ENCODE assay signal across 8 cellular contexts in genomic region chr5:69217154-69217731, GRCh38. TPM values are rescaled to one million over a fixed set of nuclear protein-coding genes. Genes with fewer than 3 reads are reported as not detected.
DNase-seq lines count a peak whose midpoint lies in the region; ATAC-seq and TF ChIP-seq lines count a peak whose summit lies in the region.

No MANE protein-coding gene starts in this region.

- peak overlapping the region; percentile 93 for H3K27ac Mint-ChIP-seq in activated CD4-positive, alpha-beta memory T cell treated with anti-CD3 and anti-CD28 coated beads for 36 hours

- H3K4me1 Mint-ChIP-seq in activated CD4-positive, alpha-beta memory T cell treated with anti-CD3 and anti-CD28 coated beads for 36 hours (ENCODE audit: low read depth): peaks cover 15% of the 10 kb centered on the region

- intact Hi-C loops in activated CD4-positive, alpha-beta memory T cell treated with anti-CD3 and anti-CD28 coated beads for 36 hours (cut with micrococcal nuclease): loop anchor here (1.0 kb wide), 4 partner anchors 28 to 152 kb away; partner anchors contain the start of genes AK6, CENPH, RAD17 and TAF9
- intact Hi-C loops in esophagus squamous epithelium (cut with DNase I): no loop called here

- TF ChIP-seq CTCF in BJ (IDR thresholded peaks at IDR 0.05; ENCODE audit: insufficient read depth, low read depth, low read length): no peak
- no peak for TF ChIP-seq CTCF in esophagus squamous epithelium (IDR thresholded peaks at IDR 0.05)

- peak overlapping the region; percentile 92 for H3K4me3 ChIP-seq in BJ (ENCODE audit: low read depth, low read length)
- H3K4me3 ChIP-seq in esophagus squamous epithelium: peak overlapping the region; percentile 81 to 100 (median 91)
- H3K4me3 ChIP-seq in rectal smooth muscle tissue (ENCODE audit: low read length): peak overlapping the region; percentile 100

- no peak overlapping the region for H3K9ac ChIP-seq in rectal smooth muscle tissue (ENCODE audit: low read length)

- peak overlapping the region; percentile 97 for H3K4me3 Mint-ChIP-seq in activated CD4-positive, alpha-beta memory T cell treated with anti-CD3 and anti-CD28 coated beads for 36 hours

- WGBS in esophagus squamous epithelium, 2 donors: 17 to 36% methylated on average over 8 to 14 of the region's 15 CpGs

- H3K36me3 ChIP-seq in BJ (ENCODE audit: control insufficient read depth, insufficient read depth, low read length) (no peaks in the 10 kb centered on the region), esophagus squamous epithelium (no peaks in the 10 kb centered on the region), rectal smooth muscle tissue (ENCODE audit: control insufficient read depth, insufficient read depth, low read length) (no peaks in the 10 kb centered on the region)

- H3K9me3 Mint-ChIP-seq in activated CD4-positive, alpha-beta memory T cell treated with anti-CD3 and anti-CD28 coated beads for 36 hours: no peaks in the 10 kb centered on the region

- H3K4me1 ChIP-seq in esophagus squamous epithelium (peaks cover 0 to 21% (median 14%) of the 10 kb centered on the region in 3 donors), rectal smooth muscle tissue (ENCODE audit: control insufficient read depth, insufficient read depth, low read length) (peaks cover 8% of the 10 kb centered on the region)

- POLR2A ChIA-PET in BJ (lab: Charles Lee) (no interaction called here), HEK293T (lab: Yijun Ruan, JAX) (interaction anchor here (1.0 kb wide), 1 partner anchor 17 kb away, joined by 3 read pairs; the partner anchor contains the start of gene CDK7)
- POLR2A ChIA-PET in activated CD4-positive, alpha-beta memory T cell treated with anti-CD3 and anti-CD28 coated beads for 36 hours (lab: Charles Lee): interaction anchor here (0.6 to 2.2 kb wide), 3 partner anchors 27 to 115 kb away, joined by 3 to 8 read pairs (median 3); partner anchors contain the start of genes CCDC125 and CENPH

- peaks cover 5% of the 10 kb centered on the region for H3K36me3 Mint-ChIP-seq in activated CD4-positive, alpha-beta memory T cell treated with anti-CD3 and anti-CD28 coated beads for 36 hours

- no peak for TF ChIP-seq POLR2A in esophagus squamous epithelium (IDR thresholded peaks at IDR 0.05)

- H3K9me3 ChIP-seq in esophagus squamous epithelium: no peaks in the 10 kb centered on the region

- H3K27me3 Mint-ChIP-seq in activated CD4-positive, alpha-beta memory T cell treated with anti-CD3 and anti-CD28 coated beads for 36 hours: no peaks in the 10 kb centered on the region

- ATAC-seq in HG02970 (IDR thresholded peaks at IDR 0.05; ENCODE audit: low FRiP score, unreplicated experiment): no peak

- DNase-seq in BJ (ENCODE audit: low read depth) (no peak), HEK293T (ENCODE audit: extremely low spot score) (peak; percentile 97), esophagus squamous epithelium (lab: John Stamatoyannopoulos, UW) (no peak), DMS 273 (lab: John Stamatoyannopoulos, UW; ENCODE audit: unreplicated experiment) (no peak), inferior parietal cortex (ENCODE audit: extremely low spot score) (no peak)
- peak; percentile 96 for DNase-seq in activated CD4-positive, alpha-beta memory T cell treated with anti-CD3 and anti-CD28 coated beads for 36 hours

- CTCF ChIA-PET in BJ (lab: Yijun Ruan, JAX): no interaction called here
- CTCF ChIA-PET in HEK293T (lab: Yijun Ruan, JAX): no interaction called here
- CTCF ChIA-PET in activated CD4-positive, alpha-beta memory T cell treated with anti-CD3 and anti-CD28 coated beads for 36 hours (lab: Charles Lee): interaction anchor here (0.8 kb wide), 2 partner anchors 53 to 124 kb away, joined by 3 read pairs; no protein-coding TSS in a partner anchor

- H3K27ac ChIP-seq in esophagus squamous epithelium (peak overlapping the region; percentile 95 to 98 (median 96)), rectal smooth muscle tissue (ENCODE audit: low read depth, low read length) (peak overlapping the region; percentile 91)

- H3K27me3 ChIP-seq in BJ (ENCODE audit: control insufficient read depth, insufficient read depth, low read length): no peaks in the 10 kb centered on the region
- no peaks in the 10 kb centered on the region for H3K27me3 ChIP-seq in esophagus squamous epithelium
- H3K27me3 ChIP-seq in rectal smooth muscle tissue (ENCODE audit: control insufficient read depth, insufficient read depth, low read length): no peaks in the 10 kb centered on the region

TF ChIP-seq in HEK293T, 16 proteins besides CTCF, POLR2A, EP300 and RAD21:
- TF ChIP-seq FOXM1 (IDR thresholded peaks at IDR 0.05; ENCODE audit: borderline replicate concordance): no peak
- no peak for TF ChIP-seq ZNF384 (IDR thresholded peaks at IDR 0.05)
- no peak for TF ChIP-seq FOXA1 (IDR thresholded peaks at IDR 0.05)
- no peak for TF ChIP-seq CTBP1 (IDR thresholded peaks at IDR 0.05; ENCODE audit: borderline replicate concordance)
- no peak for TF ChIP-seq BHLHE40 (IDR thresholded peaks at IDR 0.05; ENCODE audit: borderline replicate concordance)
- no peak for TF ChIP-seq ARNT (IDR thresholded peaks at IDR 0.05)
- TF ChIP-seq SUZ12 (IDR thresholded peaks at IDR 0.05): no peak
- no peak for TF ChIP-seq SP1 (IDR thresholded peaks at IDR 0.05)
- TF ChIP-seq LEF1 (IDR thresholded peaks at IDR 0.05; ENCODE audit: borderline replicate concordance): no peak
- no peak for TF ChIP-seq PKNOX1 (IDR thresholded peaks at IDR 0.05)
- no peak for TF ChIP-seq NFRKB (IDR thresholded peaks at IDR 0.05)
- no peak for TF ChIP-seq ELF4 (IDR thresholded peaks at IDR 0.05)
- no peak for TF ChIP-seq FOXK2 (IDR thresholded peaks at IDR 0.05)
- no peak for TF ChIP-seq HDGF (IDR thresholded peaks at IDR 0.05; ENCODE audit: borderline replicate concordance)
- no peak for TF ChIP-seq TARDBP (IDR thresholded peaks at IDR 0.05)

RNA-seq across cellular contexts. Expression of gene CDK7, which starts 17.4 kb away (rescaled TPM):
- 44.9 and 231 TPM in 2 replicates for polyA plus RNA-seq in BJ (2011; rRNA removed)
- 38.2 and 55.0 TPM in 2 replicates for polyA minus RNA-seq in BJ (2011; rRNA and poly(A)+ RNA removed)
- total RNA-seq in activated CD4-positive, alpha-beta memory T cell treated with anti-CD3 and anti-CD28 coated beads for 36 hours: 10 to 100 TPM; 36.2 to 41.2 TPM
- total RNA-seq in esophagus squamous epithelium: 10 to 100 TPM; 21.8 to 40.7 (median 32.2) TPM

RNA-seq across cellular contexts. Expression of gene CENPH, which starts 27.9 kb away (rescaled TPM):
- 6.0 and 7.4 TPM in 2 replicates for polyA plus RNA-seq in BJ (2011; rRNA removed)
- polyA minus RNA-seq in BJ (2011; rRNA and poly(A)+ RNA removed): 0.98 and 1.00 TPM in 2 replicates
- 10 to 100 TPM; 80.7 to 82.0 TPM for total RNA-seq in activated CD4-positive, alpha-beta memory T cell treated with anti-CD3 and anti-CD28 coated beads for 36 hours
- total RNA-seq in esophagus squamous epithelium: 10 to 100 TPM in 1 of 4 donors, 1 to 10 TPM in 3; 4.8 to 10.4 (median 9.0) TPM

RNA-seq across cellular contexts. Expression of gene CCNB1, which starts 50.3 kb away (rescaled TPM):
- polyA plus RNA-seq in BJ (2011; rRNA removed): 67.0 and 91.3 TPM in 2 replicates
- polyA minus RNA-seq in BJ (2011; rRNA and poly(A)+ RNA removed): 22.1 and 31.8 TPM in 2 replicates
- total RNA-seq in activated CD4-positive, alpha-beta memory T cell treated with anti-CD3 and anti-CD28 coated beads for 36 hours: 100 to 1,000 TPM; 178 to 189 TPM
- total RNA-seq in esophagus squamous epithelium: 10 to 100 TPM; 26.7 to 96.0 (median 57.1) TPM

Comparison
In these comparisons a context has a peak if more than half of its experiments do, and no peak if none do; other contexts are left out.
1. DNase-seq: peak in HEK293T (single experiment) and activated CD4-positive, alpha-beta memory T cell treated with anti-CD3 and anti-CD28 coated beads for 36 hours (single experiment); none in BJ (single experiment), esophagus squamous epithelium (single experiment), DMS 273 (single experiment) and inferior parietal cortex (single experiment).
2. RNA of gene CENPH, which starts 27.9 kb away (total RNA-seq): 80.7 to 82.0 TPM in activated CD4-positive, alpha-beta memory T cell treated with anti-CD3 and anti-CD28 coated beads for 36 hours; 4.8 to 10.4 TPM in esophagus squamous epithelium; every median in the first group is over 4 times any median in the second.
3. Peak in every context shown above with its lines, with median percentiles within 50 percentile points of each other: H3K4me3 ChIP-seq.